In the genomic region with DNA sequence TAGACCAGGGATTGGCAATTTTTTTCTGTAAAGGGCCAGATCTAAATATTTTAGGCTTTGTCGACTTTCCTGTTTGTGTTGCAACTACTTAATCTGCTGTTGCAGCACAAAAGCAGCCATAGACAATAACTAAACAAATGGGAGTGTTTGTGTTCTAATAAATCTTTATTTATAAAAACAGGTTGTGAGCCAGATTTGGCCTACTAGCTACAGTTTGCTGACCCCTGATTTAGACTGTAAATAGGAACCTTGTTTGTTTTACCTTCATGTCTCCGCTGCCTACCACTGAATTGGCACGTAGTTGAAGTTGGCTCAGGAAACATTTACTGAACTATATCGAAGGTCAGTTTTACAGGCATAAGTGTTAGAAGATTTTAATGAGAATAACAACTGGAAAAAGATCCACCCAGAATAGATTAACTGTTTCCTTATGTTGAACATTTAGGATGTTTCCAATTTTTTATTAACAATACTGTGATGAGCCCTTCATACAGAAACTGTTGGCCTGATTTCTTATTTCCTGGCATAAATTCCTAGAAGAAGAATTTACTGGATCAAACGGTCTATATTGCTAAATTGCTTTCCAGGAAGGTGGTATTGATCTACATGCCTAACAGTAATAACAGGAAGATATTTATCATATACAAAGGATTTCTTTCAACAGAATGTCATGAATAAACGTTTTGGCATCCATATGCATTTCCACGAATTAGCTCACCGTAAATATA, we compare ENCODE assay signal across 1 cellular context.
TF ChIP-seq lines count a peak whose summit lies in the region.

No MANE protein-coding gene starts in this region.

TF ChIP-seq in HepG2, 621 proteins besides CTCF, POLR2A, EP300 and RAD21 (continued from another document and continues in another):
- TF ChIP-seq, protein P1, sequence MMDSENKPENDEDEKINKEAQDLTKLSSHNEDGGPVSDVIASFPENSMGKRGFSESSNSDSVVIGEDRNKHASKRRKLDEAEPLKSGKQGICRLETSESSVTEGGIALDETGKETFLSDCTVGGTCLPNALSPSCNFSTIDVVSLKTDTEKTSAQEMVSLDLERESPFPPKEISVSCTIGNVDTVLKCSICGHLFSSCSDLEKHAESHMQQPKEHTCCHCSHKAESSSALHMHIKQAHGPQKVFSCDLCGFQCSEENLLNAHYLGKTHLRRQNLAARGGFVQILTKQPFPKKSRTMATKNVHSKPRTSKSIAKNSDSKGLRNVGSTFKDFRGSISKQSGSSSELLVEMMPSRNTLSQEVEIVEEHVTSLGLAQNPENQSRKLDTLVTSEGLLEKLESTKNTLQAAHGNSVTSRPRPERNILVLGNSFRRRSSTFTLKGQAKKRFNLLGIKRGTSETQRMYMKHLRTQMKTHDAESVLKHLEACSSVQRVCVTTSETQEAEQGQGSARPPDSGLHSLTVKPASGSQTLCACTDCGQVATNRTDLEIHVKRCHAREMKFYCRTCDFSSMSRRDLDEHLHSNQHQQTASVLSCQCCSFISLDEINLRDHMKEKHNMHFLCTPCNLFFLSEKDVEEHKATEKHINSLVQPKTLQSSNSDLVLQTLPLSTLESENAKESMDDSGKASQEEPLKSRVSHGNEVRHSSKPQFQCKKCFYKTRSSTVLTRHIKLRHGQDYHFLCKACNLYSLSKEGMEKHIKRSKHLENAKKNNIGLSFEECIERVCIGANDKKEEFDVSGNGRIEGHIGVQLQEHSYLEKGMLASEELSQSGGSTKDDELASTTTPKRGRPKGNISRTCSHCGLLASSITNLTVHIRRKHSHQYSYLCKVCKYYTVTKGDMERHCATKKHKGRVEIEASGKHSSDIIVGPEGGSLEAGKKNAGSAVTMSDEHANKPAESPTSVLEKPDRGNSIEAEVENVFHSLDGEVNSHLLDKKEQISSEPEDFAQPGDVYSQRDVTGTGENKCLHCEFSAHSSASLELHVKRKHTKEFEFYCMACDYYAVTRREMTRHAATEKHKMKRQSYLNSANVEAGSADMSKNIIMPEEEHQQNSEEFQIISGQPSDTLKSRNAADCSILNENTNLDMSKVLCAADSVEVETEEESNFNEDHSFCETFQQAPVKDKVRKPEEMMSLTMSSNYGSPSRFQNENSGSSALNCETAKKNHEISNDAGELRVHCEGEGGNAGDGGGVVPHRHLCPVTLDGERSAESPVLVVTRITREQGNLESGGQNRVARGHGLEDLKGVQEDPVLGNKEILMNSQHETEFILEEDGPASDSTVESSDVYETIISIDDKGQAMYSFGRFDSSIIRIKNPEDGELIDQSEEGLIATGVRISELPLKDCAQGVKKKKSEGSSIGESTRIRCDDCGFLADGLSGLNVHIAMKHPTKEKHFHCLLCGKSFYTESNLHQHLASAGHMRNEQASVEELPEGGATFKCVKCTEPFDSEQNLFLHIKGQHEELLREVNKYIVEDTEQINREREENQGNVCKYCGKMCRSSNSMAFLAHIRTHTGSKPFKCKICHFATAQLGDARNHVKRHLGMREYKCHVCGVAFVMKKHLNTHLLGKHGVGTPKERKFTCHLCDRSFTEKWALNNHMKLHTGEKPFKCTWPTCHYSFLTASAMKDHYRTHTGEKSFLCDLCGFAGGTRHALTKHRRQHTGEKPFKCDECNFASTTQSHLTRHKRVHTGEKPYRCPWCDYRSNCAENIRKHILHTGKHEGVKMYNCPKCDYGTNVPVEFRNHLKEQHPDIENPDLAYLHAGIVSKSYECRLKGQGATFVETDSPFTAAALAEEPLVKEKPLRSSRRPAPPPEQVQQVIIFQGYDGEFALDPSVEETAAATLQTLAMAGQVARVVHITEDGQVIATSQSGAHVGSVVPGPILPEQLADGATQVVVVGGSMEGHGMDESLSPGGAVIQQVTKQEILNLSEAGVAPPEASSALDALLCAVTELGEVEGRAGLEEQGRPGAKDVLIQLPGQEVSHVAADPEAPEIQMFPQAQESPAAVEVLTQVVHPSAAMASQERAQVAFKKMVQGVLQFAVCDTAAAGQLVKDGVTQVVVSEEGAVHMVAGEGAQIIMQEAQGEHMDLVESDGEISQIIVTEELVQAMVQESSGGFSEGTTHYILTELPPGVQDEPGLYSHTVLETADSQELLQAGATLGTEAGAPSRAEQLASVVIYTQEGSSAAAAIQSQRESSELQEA (CRISPR knock-in tag; IDR thresholded peaks at IDR 0.05; ENCODE audit: not compliant biosample characterization) = no peak
- TF ChIP-seq ZKSCAN1 (IDR thresholded peaks at IDR 0.05; ENCODE audit: low read length) (peak; percentile 91), ZNF260 (CRISPR knock-in tag; IDR thresholded peaks at IDR 0.05; ENCODE audit: borderline replicate concordance, low read depth) (no peak), ZNF296 (CRISPR knock-in tag; conservative IDR thresholded peaks at IDR 0.05) (no peak), ZNF460 (CRISPR knock-in tag; IDR thresholded peaks at IDR 0.05; ENCODE audit: borderline replicate concordance) (no peak), BCL6 (CRISPR knock-in tag; IDR thresholded peaks at IDR 0.05) (peak; percentile 96), ZNF251 (CRISPR knock-in tag; IDR thresholded peaks at IDR 0.05) (no peak), ISL2 (CRISPR knock-in tag; IDR thresholded peaks at IDR 0.05) (peak; percentile 83), ARNTL (CRISPR knock-in tag; IDR thresholded peaks at IDR 0.05) (peak; percentile 42; the same call in 1 of the 2 replicates), ZNF605 (CRISPR knock-in tag; IDR thresholded peaks at IDR 0.05) (no peak), FOXP1 (IDR thresholded peaks at IDR 0.05) (no peak), FOXP1 (CRISPR knock-in tag; IDR thresholded peaks at IDR 0.05) (peak; percentile 97), ZNF558 (CRISPR knock-in tag; IDR thresholded peaks at IDR 0.05; ENCODE audit: borderline replicate concordance) (no peak), ZSCAN29 (CRISPR knock-in tag; conservative IDR thresholded peaks at IDR 0.05) (no peak), SKI (IDR thresholded peaks at IDR 0.05; ENCODE audit: partially characterized antibody) (peak; percentile 70), ZNF607 (CRISPR knock-in tag; IDR thresholded peaks at IDR 0.05; ENCODE audit: borderline replicate concordance) (peak; percentile 30; the same call in 1 of the 2 replicates), ZFP82 (CRISPR knock-in tag; IDR thresholded peaks at IDR 0.05; ENCODE audit: borderline replicate concordance) (no peak), TCF12 (IDR thresholded peaks at IDR 0.05) (no peak), TCF12 (CRISPR knock-in tag; IDR thresholded peaks at IDR 0.05) (peak; percentile 93; the same call in 1 of the 2 replicates)
- TF ChIP-seq, protein P2, sequence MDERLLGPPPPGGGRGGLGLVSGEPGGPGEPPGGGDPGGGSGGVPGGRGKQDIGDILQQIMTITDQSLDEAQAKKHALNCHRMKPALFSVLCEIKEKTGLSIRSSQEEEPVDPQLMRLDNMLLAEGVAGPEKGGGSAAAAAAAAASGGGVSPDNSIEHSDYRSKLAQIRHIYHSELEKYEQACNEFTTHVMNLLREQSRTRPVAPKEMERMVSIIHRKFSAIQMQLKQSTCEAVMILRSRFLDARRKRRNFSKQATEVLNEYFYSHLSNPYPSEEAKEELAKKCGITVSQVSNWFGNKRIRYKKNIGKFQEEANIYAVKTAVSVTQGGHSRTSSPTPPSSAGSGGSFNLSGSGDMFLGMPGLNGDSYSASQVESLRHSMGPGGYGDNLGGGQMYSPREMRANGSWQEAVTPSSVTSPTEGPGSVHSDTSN (CRISPR knock-in tag; IDR thresholded peaks at IDR 0.05) = no peak
- TF ChIP-seq, protein P3, sequence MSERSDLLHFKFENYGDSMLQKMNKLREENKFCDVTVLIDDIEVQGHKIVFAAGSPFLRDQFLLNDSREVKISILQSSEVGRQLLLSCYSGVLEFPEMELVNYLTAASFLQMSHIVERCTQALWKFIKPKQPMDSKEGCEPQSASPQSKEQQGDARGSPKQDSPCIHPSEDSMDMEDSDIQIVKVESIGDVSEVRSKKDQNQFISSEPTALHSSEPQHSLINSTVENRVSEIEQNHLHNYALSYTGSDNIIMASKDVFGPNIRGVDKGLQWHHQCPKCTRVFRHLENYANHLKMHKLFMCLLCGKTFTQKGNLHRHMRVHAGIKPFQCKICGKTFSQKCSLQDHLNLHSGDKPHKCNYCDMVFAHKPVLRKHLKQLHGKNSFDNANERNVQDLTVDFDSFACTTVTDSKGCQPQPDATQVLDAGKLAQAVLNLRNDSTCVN (CRISPR knock-in tag; IDR thresholded peaks at IDR 0.05; ENCODE audit: borderline replicate concordance) = no peak
- TF ChIP-seq, protein P4, sequence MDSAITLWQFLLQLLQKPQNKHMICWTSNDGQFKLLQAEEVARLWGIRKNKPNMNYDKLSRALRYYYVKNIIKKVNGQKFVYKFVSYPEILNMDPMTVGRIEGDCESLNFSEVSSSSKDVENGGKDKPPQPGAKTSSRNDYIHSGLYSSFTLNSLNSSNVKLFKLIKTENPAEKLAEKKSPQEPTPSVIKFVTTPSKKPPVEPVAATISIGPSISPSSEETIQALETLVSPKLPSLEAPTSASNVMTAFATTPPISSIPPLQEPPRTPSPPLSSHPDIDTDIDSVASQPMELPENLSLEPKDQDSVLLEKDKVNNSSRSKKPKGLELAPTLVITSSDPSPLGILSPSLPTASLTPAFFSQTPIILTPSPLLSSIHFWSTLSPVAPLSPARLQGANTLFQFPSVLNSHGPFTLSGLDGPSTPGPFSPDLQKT (CRISPR knock-in tag; IDR thresholded peaks at IDR 0.05; ENCODE audit: borderline replicate concordance) = no peak
- TF ChIP-seq, protein P5, sequence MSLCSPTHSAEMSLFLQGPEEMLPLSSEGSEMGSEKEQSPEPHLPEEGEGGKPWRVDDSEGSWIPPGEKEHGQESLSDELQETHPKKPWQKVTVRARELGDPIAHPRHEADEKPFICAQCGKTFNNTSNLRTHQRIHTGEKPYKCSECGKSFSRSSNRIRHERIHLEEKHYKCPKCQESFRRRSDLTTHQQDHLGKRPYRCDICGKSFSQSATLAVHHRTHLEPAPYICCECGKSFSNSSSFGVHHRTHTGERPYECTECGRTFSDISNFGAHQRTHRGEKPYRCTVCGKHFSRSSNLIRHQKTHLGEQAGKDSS (CRISPR knock-in tag; IDR thresholded peaks at IDR 0.05; ENCODE audit: borderline replicate concordance, low read depth) = no peak
- TF ChIP-seq, protein P6, sequence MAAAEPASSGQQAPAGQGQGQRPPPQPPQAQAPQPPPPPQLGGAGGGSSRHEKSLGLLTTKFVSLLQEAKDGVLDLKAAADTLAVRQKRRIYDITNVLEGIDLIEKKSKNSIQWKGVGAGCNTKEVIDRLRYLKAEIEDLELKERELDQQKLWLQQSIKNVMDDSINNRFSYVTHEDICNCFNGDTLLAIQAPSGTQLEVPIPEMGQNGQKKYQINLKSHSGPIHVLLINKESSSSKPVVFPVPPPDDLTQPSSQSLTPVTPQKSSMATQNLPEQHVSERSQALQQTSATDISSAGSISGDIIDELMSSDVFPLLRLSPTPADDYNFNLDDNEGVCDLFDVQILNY (CRISPR knock-in tag; conservative IDR thresholded peaks at IDR 0.05) = no peak
- TF ChIP-seq, protein P7, sequence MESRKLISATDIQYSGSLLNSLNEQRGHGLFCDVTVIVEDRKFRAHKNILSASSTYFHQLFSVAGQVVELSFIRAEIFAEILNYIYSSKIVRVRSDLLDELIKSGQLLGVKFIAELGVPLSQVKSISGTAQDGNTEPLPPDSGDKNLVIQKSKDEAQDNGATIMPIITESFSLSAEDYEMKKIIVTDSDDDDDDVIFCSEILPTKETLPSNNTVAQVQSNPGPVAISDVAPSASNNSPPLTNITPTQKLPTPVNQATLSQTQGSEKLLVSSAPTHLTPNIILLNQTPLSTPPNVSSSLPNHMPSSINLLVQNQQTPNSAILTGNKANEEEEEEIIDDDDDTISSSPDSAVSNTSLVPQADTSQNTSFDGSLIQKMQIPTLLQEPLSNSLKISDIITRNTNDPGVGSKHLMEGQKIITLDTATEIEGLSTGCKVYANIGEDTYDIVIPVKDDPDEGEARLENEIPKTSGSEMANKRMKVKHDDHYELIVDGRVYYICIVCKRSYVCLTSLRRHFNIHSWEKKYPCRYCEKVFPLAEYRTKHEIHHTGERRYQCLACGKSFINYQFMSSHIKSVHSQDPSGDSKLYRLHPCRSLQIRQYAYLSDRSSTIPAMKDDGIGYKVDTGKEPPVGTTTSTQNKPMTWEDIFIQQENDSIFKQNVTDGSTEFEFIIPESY (CRISPR knock-in tag; IDR thresholded peaks at IDR 0.05) = no peak
- TF ChIP-seq, protein P8, sequence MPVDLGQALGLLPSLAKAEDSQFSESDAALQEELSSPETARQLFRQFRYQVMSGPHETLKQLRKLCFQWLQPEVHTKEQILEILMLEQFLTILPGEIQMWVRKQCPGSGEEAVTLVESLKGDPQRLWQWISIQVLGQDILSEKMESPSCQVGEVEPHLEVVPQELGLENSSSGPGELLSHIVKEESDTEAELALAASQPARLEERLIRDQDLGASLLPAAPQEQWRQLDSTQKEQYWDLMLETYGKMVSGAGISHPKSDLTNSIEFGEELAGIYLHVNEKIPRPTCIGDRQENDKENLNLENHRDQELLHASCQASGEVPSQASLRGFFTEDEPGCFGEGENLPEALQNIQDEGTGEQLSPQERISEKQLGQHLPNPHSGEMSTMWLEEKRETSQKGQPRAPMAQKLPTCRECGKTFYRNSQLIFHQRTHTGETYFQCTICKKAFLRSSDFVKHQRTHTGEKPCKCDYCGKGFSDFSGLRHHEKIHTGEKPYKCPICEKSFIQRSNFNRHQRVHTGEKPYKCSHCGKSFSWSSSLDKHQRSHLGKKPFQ (CRISPR knock-in tag; IDR thresholded peaks at IDR 0.05; ENCODE audit: insufficient replicate concordance) = no peak
- TF ChIP-seq, protein P9, sequence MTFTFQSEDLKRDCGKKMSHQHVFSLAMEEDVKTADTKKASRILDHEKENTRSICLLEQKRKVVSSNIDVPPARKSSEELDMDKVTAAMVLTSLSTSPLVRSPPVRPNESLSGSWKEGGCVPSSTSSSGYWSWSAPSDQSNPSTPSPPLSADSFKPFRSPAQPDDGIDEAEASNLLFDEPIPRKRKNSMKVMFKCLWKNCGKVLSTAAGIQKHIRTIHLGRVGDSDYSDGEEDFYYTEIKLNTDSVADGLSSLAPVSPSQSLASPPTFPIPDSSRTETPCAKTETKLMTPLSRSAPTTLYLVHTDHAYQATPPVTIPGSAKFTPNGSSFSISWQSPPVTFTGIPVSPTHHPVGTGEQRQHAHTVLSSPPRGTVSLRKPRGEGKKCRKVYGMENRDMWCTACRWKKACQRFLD (CRISPR knock-in tag; IDR thresholded peaks at IDR 0.05; ENCODE audit: borderline replicate concordance) = no peak
- TF ChIP-seq, protein P10, sequence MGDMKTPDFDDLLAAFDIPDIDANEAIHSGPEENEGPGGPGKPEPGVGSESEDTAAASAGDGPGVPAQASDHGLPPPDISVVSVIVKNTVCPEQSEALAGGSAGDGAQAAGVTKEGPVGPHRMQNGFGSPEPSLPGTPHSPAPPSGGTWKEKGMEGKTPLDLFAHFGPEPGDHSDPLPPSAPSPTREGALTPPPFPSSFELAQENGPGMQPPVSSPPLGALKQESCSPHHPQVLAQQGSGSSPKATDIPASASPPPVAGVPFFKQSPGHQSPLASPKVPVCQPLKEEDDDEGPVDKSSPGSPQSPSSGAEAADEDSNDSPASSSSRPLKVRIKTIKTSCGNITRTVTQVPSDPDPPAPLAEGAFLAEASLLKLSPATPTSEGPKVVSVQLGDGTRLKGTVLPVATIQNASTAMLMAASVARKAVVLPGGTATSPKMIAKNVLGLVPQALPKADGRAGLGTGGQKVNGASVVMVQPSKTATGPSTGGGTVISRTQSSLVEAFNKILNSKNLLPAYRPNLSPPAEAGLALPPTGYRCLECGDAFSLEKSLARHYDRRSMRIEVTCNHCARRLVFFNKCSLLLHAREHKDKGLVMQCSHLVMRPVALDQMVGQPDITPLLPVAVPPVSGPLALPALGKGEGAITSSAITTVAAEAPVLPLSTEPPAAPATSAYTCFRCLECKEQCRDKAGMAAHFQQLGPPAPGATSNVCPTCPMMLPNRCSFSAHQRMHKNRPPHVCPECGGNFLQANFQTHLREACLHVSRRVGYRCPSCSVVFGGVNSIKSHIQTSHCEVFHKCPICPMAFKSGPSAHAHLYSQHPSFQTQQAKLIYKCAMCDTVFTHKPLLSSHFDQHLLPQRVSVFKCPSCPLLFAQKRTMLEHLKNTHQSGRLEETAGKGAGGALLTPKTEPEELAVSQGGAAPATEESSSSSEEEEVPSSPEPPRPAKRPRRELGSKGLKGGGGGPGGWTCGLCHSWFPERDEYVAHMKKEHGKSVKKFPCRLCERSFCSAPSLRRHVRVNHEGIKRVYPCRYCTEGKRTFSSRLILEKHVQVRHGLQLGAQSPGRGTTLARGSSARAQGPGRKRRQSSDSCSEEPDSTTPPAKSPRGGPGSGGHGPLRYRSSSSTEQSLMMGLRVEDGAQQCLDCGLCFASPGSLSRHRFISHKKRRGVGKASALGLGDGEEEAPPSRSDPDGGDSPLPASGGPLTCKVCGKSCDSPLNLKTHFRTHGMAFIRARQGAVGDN (CRISPR knock-in tag; IDR thresholded peaks at IDR 0.05) = no peak
